In the genomic region with DNA sequence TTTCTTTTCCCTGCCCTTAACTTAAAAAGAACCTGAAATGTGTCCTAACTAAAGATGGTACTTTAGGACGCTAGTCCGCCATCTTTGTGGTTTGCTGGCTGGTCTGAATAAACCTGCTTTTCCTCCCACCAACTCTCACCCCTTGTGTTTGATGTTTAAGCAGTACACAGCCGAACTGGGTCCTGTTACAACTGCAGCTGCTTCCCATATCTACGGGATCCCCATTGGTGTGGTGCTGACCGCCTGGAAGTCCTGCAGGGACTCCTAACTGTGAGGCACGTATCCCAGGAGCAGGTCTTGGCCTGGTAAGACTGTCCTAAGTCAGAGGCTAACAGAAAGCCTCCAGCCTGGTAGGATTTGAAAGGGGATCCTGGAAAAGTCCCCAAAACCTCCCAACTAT, we compare ENCODE assay signal across 25 cellular contexts. TPM values are rescaled to one million over a fixed set of nuclear protein-coding genes. Genes with fewer than 3 reads are reported as not detected.
A peak's percentile ranks its signal among the peaks of the same experiment; 100 is the strongest.
DNase-seq lines count a peak whose midpoint lies in the region; ATAC-seq and TF ChIP-seq lines count a peak whose summit lies in the region.
"Had no signal": no experiment of that assay in that cellular context is flagged by ENCODE, and none has a peak within 500 bp of the region (broad histone marks: within the 10 kb centered on the region; RNA-seq: fewer than 3 reads in every experiment).

No MANE protein-coding gene starts in this region.

- H3K27me3 ChIP-seq in GM23338 (ENCODE audit: insufficient read depth) (no peaks in the 10 kb centered on the region), neuronal stem cell (ENCODE audit: control insufficient read depth in 3 of 3, insufficient read depth in 3 of 3, low read depth in 1 of 3, low read length in 3 of 3) (peaks cover 0 to 4% (median 0%) of the 10 kb centered on the region in 3 experiments)

- no peak overlapping the region for H3K4me3 Mint-ChIP-seq in GM23338
- H3K4me3 Mint-ChIP-seq: CD14-positive monocyte had no signal

- H3K79me1 ChIP-seq in neuronal stem cell (ENCODE audit: low read depth, low read length): no peaks in the 10 kb centered on the region

- no peaks in the 10 kb centered on the region for H4K20me1 ChIP-seq in GM23338 (replicated peaks; ENCODE audit: insufficient read depth)

- H2AFZ ChIP-seq in GM23338: 0 out of 2 replicates have a peak overlapping the region, but pooled peaks have one; percentile 63
- H2AFZ ChIP-seq in neuronal stem cell (ENCODE audit: low read length): no peak overlapping the region

- H3K27ac ChIP-seq in GM23338 (ENCODE audit: low read depth): no peak overlapping the region
- no peak overlapping the region for H3K27ac ChIP-seq in neuronal stem cell (replicated peaks; ENCODE audit: low read length)
- H3K27ac ChIP-seq: KMS-11, RWPE1 had no signal

- H3F3A ChIP-seq in GM23338 (replicated peaks; ENCODE audit: low read depth): no peaks in the 10 kb centered on the region

- peak overlapping the region; percentile 4 for H3K18ac ChIP-seq in neuronal stem cell (ENCODE audit: low read length)

- no peaks in the 10 kb centered on the region for H3K9me2 ChIP-seq in GM23338 (ENCODE audit: insufficient read depth)

- H3K36me3 Mint-ChIP-seq in GM23338 (ENCODE audit: low read depth): peaks cover 4% of the 10 kb centered on the region; the same call in 2 of the 3 replicates
- H3K36me3 Mint-ChIP-seq: CD14-positive monocyte had no signal

- peak; percentile 17 for DNase-seq in activated effector memory CD4-positive, alpha-beta T cell treated with anti-CD3 and anti-CD28 coated beads, Interleukin-2, amount 50 U/mL, for 16 hours
- DNase-seq in activated effector memory CD4-positive, alpha-beta T cell treated with Interleukin-2 at 50 U/mL for 16 hours: no peak
- DNase-seq in GM23338 (ENCODE audit: low spot score): no peak
- DNase-seq in islet precursor cell: peak; percentile 35
- DNase-seq in neuronal stem cell (ENCODE audit: low spot score): no peak
- DNase-seq in iPS-NIHi7 (ENCODE audit: extremely low spot score): no peak
- DNase-seq in NCI-H82 (lab: John Stamatoyannopoulos, UW): no peak
- DNase-seq: DMS53; GDM1; IMR-90; NCI-H1105; NCI-H146; NCI-H2029; NCI-H226; NCI-H510A treated with DMSO at 0.1 percent for 48 hours; NCI-H748 treated with DMSO at 0.1 percent for 48 hours; NK-92 treated with Interleukin-12 subunit alpha and Interleukin-12 subunit beta, amount 100 ng/mL, for 24 hours; SIG-M5 had no signal

- H3K27ac Mint-ChIP-seq in GM23338: no peak overlapping the region
- H3K27ac Mint-ChIP-seq: CD14-positive monocyte had no signal

- no peak overlapping the region for H3K4me3 ChIP-seq in GM23338
- H3K4me3 ChIP-seq in neuronal stem cell (ENCODE audit: low read length in 2 of 2): no peak overlapping the region
- H3K4me3 ChIP-seq: HAP-1 had no signal

- H3K9ac ChIP-seq in neuronal stem cell (ENCODE audit: low read depth, low read length, poor library complexity): no peak overlapping the region
- H3K9ac ChIP-seq: KMS-11 had no signal

- TF ChIP-seq CTCF in GM23338 (conservative IDR thresholded peaks at IDR 0.05; ENCODE audit: low read depth in 2 of 2): no peak

- H3K4me1 Mint-ChIP-seq in GM23338: peaks cover 6% of the 10 kb centered on the region
- H3K4me1 Mint-ChIP-seq: CD14-positive monocyte had no signal

- no peaks in the 10 kb centered on the region for H3K79me2 ChIP-seq in GM23338 (replicated peaks; ENCODE audit: insufficient read depth)

- H4K91ac ChIP-seq in neuronal stem cell (ENCODE audit: low read depth, low read length, poor library complexity): no peak overlapping the region

- H3K36me3 ChIP-seq in GM23338 (ENCODE audit: insufficient read depth): no peaks in the 10 kb centered on the region
- H3K36me3 ChIP-seq in neuronal stem cell (replicated peaks in 1 of 2; ENCODE audit: control insufficient read depth in 2 of 2, insufficient read depth in 2 of 2, low read length in 2 of 2): no peaks in the 10 kb centered on the region
- H3K36me3 ChIP-seq: HAP-1 had no signal

- H3K9me3 Mint-ChIP-seq in GM23338: peaks cover 16% of the 10 kb centered on the region

- H3K4ac ChIP-seq in neuronal stem cell (ENCODE audit: low read length): no peak overlapping the region

- no peak overlapping the region for H2BK15ac ChIP-seq in neuronal stem cell (ENCODE audit: low read length)

- no peak overlapping the region for H2BK120ac ChIP-seq in neuronal stem cell (ENCODE audit: low read depth, low read length)

- H2AK5ac ChIP-seq in neuronal stem cell (ENCODE audit: low read depth, low read length): no peak overlapping the region

- H3K9me3 ChIP-seq in neuronal stem cell (replicated peaks in 1 of 2; ENCODE audit: control insufficient read depth in 2 of 2, insufficient read depth in 1 of 2, low read depth in 1 of 2, low read length in 2 of 2): peaks cover 0 to 4% of the 10 kb centered on the region in 2 donors
- H3K9me3 ChIP-seq: HAP-1 had no signal

- no peak overlapping the region for H2BK5ac ChIP-seq in neuronal stem cell (ENCODE audit: low read length)

- no peak overlapping the region for H2BK12ac ChIP-seq in neuronal stem cell (ENCODE audit: low read length)

- H3K4me1 ChIP-seq in GM23338 (ENCODE audit: insufficient read depth): no peaks in the 10 kb centered on the region
- no peaks in the 10 kb centered on the region for H3K4me1 ChIP-seq in neuronal stem cell (ENCODE audit: control insufficient read depth in 2 of 2, insufficient read depth in 1 of 2, low read depth in 1 of 2, low read length in 2 of 2)
- H3K4me1 ChIP-seq: HAP-1 had no signal

- H4K8ac ChIP-seq in neuronal stem cell (ENCODE audit: low read depth, low read length): no peak overlapping the region

- no CpG with 5 or more reads among the region's 6 CpGs for WGBS in neuronal stem cell (ENCODE audit: extremely low coverage in 2 of 2, insufficient read length in 2 of 2, insufficient replicate concordance in 1 of 2), 2 donors

- no peaks in the 10 kb centered on the region for H3K27me3 Mint-ChIP-seq in GM23338 (ENCODE audit: insufficient read depth, low read depth, poor library complexity)

- ATAC-seq in GM23338 (no peak), HG03196 (IDR thresholded peaks at IDR 0.05; ENCODE audit: unreplicated experiment) (no peak)

- H3K23ac ChIP-seq in neuronal stem cell (ENCODE audit: low read depth, low read length, poor library complexity): no peak overlapping the region

- H3K4me2 ChIP-seq in GM23338 (no peak overlapping the region), neuronal stem cell (ENCODE audit: insufficient read depth, low read length, poor library complexity, severe bottlenecking) (no peak overlapping the region)
- H3K4me2 ChIP-seq: KMS-11 had no signal

- H3K14ac ChIP-seq in neuronal stem cell (ENCODE audit: low read length): no peak overlapping the region

TF ChIP-seq in GM23338, 12 proteins besides CTCF, POLR2A, EP300 and RAD21 (continues in another document):
- no peak for TF ChIP-seq ZNF331 (CRISPR knock-in tag; IDR thresholded peaks at IDR 0.05; ENCODE audit: low read depth)
- TF ChIP-seq, protein P1, sequence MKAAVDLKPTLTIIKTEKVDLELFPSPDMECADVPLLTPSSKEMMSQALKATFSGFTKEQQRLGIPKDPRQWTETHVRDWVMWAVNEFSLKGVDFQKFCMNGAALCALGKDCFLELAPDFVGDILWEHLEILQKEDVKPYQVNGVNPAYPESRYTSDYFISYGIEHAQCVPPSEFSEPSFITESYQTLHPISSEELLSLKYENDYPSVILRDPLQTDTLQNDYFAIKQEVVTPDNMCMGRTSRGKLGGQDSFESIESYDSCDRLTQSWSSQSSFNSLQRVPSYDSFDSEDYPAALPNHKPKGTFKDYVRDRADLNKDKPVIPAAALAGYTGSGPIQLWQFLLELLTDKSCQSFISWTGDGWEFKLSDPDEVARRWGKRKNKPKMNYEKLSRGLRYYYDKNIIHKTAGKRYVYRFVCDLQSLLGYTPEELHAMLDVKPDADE (IDR thresholded peaks at IDR 0.05): no peak
- TF ChIP-seq EZH2 (IDR thresholded peaks at IDR 0.05; ENCODE audit: low read depth, unreplicated experiment): no peak
- no peak for TF ChIP-seq CREB1 (CRISPR knock-in tag; IDR thresholded peaks at IDR 0.05; ENCODE audit: low read depth)
- TF ChIP-seq EZH2phosphoT487 (IDR thresholded peaks at IDR 0.05; ENCODE audit: unreplicated experiment): no peak
- TF ChIP-seq, protein P2, sequence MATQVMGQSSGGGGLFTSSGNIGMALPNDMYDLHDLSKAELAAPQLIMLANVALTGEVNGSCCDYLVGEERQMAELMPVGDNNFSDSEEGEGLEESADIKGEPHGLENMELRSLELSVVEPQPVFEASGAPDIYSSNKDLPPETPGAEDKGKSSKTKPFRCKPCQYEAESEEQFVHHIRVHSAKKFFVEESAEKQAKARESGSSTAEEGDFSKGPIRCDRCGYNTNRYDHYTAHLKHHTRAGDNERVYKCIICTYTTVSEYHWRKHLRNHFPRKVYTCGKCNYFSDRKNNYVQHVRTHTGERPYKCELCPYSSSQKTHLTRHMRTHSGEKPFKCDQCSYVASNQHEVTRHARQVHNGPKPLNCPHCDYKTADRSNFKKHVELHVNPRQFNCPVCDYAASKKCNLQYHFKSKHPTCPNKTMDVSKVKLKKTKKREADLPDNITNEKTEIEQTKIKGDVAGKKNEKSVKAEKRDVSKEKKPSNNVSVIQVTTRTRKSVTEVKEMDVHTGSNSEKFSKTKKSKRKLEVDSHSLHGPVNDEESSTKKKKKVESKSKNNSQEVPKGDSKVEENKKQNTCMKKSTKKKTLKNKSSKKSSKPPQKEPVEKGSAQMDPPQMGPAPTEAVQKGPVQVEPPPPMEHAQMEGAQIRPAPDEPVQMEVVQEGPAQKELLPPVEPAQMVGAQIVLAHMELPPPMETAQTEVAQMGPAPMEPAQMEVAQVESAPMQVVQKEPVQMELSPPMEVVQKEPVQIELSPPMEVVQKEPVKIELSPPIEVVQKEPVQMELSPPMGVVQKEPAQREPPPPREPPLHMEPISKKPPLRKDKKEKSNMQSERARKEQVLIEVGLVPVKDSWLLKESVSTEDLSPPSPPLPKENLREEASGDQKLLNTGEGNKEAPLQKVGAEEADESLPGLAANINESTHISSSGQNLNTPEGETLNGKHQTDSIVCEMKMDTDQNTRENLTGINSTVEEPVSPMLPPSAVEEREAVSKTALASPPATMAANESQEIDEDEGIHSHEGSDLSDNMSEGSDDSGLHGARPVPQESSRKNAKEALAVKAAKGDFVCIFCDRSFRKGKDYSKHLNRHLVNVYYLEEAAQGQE (IDR thresholded peaks at IDR 0.05; ENCODE audit: unreplicated experiment): no peak

RNA-seq across cellular contexts. Expression of a gene that starts 40.9 kb away (rescaled TPM):
- 0.54 and 1.8 TPM in 2 replicates for total RNA-seq in GM23338 (2014; rRNA removed; shearing (Covaris generic))
- polyA plus RNA-seq in GM23338 (2016; fragmentation: Nextera tagmentation; extraction: Ambion mirVana): 1.2 and 1.8 TPM in 2 replicates
- 2.1 TPM for polyA plus RNA-seq in neuronal stem cell (2013, experiment 1 of 2)
- 2.2 TPM for polyA plus RNA-seq in neuronal stem cell (2013, experiment 2 of 2)
- total RNA-seq: A172, IMR-90 had no signal
- polyA plus RNA-seq: AG04450, CD14-positive monocyte, IMR-90 had no signal

Comparison
In these comparisons a context has a peak if more than half of its experiments do, and no peak if none do; other contexts are left out.
1. DNase-seq: peak in activated effector memory CD4-positive, alpha-beta T cell treated with anti-CD3 and anti-CD28 coated beads, Interleukin-2, amount 50 U/mL, for 16 hours (single experiment) and islet precursor cell (single experiment); none in activated effector memory CD4-positive, alpha-beta T cell treated with Interleukin-2 at 50 U/mL for 16 hours (single experiment), GM23338 (single experiment), neuronal stem cell (single experiment), iPS-NIHi7 (single experiment) and NCI-H82 (single experiment).